In the genomic region with DNA sequence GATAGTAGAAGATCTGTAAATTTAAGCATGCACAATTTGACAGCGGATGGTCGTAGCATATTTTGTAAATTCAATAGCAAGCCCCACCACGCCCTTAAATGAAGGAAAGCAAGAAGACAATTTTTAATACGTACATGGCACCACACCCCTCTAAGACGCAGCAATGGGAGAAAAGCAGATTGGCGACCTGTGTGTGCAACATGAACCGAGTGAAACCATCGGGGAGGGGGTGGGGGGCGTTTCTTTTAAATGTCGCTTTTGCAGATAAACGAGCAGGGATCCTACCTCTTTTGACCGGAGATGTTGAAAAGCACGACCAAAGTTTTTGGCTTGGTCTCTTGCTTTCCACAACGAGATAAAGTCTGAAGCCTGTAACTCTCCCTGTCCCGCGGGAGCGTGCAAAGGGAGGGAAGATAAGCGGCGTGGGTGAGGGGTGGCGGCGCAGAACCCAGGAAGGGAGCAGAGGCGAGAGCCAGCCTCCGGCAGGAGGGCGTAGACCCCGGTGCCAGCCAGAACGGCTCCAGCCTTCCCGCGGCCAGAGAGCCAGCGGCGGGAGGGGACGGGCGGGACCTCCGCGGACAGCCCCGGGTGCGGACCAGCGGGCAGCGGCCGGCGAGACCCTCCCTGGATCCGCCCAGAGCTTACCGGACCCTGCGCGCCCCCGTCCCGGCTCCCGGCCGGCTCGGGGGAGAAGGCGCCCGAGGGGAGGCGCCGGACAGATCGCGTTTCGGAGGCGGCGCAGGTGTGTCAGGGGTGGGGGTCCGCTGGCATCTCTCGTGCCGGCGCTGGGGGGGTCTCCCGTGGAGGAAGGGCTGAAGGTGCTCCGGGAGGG, we compare ENCODE assay signal across 1 cellular context.
TF ChIP-seq lines count a peak whose summit lies in the region.

A gene with protein sequence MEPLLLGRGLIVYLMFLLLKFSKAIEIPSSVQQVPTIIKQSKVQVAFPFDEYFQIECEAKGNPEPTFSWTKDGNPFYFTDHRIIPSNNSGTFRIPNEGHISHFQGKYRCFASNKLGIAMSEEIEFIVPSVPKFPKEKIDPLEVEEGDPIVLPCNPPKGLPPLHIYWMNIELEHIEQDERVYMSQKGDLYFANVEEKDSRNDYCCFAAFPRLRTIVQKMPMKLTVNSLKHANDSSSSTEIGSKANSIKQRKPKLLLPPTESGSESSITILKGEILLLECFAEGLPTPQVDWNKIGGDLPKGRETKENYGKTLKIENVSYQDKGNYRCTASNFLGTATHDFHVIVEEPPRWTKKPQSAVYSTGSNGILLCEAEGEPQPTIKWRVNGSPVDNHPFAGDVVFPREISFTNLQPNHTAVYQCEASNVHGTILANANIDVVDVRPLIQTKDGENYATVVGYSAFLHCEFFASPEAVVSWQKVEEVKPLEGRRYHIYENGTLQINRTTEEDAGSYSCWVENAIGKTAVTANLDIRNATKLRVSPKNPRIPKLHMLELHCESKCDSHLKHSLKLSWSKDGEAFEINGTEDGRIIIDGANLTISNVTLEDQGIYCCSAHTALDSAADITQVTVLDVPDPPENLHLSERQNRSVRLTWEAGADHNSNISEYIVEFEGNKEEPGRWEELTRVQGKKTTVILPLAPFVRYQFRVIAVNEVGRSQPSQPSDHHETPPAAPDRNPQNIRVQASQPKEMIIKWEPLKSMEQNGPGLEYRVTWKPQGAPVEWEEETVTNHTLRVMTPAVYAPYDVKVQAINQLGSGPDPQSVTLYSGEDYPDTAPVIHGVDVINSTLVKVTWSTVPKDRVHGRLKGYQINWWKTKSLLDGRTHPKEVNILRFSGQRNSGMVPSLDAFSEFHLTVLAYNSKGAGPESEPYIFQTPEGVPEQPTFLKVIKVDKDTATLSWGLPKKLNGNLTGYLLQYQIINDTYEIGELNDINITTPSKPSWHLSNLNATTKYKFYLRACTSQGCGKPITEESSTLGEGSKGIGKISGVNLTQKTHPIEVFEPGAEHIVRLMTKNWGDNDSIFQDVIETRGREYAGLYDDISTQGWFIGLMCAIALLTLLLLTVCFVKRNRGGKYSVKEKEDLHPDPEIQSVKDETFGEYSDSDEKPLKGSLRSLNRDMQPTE (N-terminal part only) (plus strand): TSS at position 442 of the 832 bp plus-strand sequence. CDS start 123,014 bp downstream, outside the sequence.

TF ChIP-seq in H1, 55 proteins besides CTCF, POLR2A, EP300 and RAD21:
- TF ChIP-seq YY1 (IDR thresholded peaks at IDR 0.05; ENCODE audit: low read depth, low read length), result no peak
- TF ChIP-seq, protein P1, sequence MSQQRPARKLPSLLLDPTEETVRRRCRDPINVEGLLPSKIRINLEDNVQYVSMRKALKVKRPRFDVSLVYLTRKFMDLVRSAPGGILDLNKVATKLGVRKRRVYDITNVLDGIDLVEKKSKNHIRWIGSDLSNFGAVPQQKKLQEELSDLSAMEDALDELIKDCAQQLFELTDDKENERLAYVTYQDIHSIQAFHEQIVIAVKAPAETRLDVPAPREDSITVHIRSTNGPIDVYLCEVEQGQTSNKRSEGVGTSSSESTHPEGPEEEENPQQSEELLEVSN (IDR thresholded peaks at IDR 0.05), result 0 out of 2 replicates have a peak, but pooled peaks have one; percentile 37
- peak; percentile 52 for TF ChIP-seq RNF2 (IDR thresholded peaks at IDR 0.05; ENCODE audit: borderline replicate concordance, low read depth, low read length, missing control alignments, poor library complexity, severe bottlenecking)
- no peak for TF ChIP-seq SIRT6 (IDR thresholded peaks at IDR 0.05; ENCODE audit: low read length)
- TF ChIP-seq EZH2 (IDR thresholded peaks at IDR 0.05; ENCODE audit: low read depth, low read length, severe bottlenecking), result peak; percentile 60
- TF ChIP-seq TAF7 (optimal IDR thresholded peaks at IDR 0.05; ENCODE audit: borderline replicate concordance, low read depth, low read length), result no peak
- TF ChIP-seq BCL11A (IDR thresholded peaks at IDR 0.05; ENCODE audit: low read depth in 2 of 2, low read length in 2 of 2), result no peak
- 0 out of 2 replicates have a peak, but pooled peaks have one; percentile 59 for TF ChIP-seq SUZ12 (IDR thresholded peaks at IDR 0.05; ENCODE audit: low read length)
- peak; percentile 45; the same call in 1 of the 2 replicates for TF ChIP-seq TBP (IDR thresholded peaks at IDR 0.05; ENCODE audit: low read depth, low read length)
- TF ChIP-seq GABPA (IDR thresholded peaks at IDR 0.05; ENCODE audit: borderline replicate concordance, insufficient read depth, low read length), result no peak
TF ChIP-seq in H1: peak in this region for 5.
